Comparison of ENCODE assay signal across 21 cellular contexts in genomic region chr2:238654479-238654878, GRCh38.
DNase-seq lines count a peak whose midpoint lies in the region; TF ChIP-seq lines count a peak whose summit lies in the region.
"Had no signal": no experiment of that assay in that cellular context is flagged by ENCODE, and none has a peak within 500 bp of the region (broad histone marks: within the 10 kb centered on the region; RNA-seq: fewer than 3 reads in every experiment).

No MANE protein-coding gene starts in this region.

- TF ChIP-seq POLR2A in lower leg skin (IDR thresholded peaks at IDR 0.05): no peak

- H3K36me3 Mint-ChIP-seq in type B pancreatic cell: no peaks in the 10 kb centered on the region
- H3K36me3 Mint-ChIP-seq: CD8-positive, alpha-beta T cell had no signal

- TF ChIP-seq CTCF in lower leg skin (IDR thresholded peaks at IDR 0.05) (no peak), type B pancreatic cell (conservative IDR thresholded peaks at IDR 0.05) (no peak)

- peak; percentile 23 for DNase-seq in activated CD8-positive, alpha-beta memory T cell treated with anti-CD3 and anti-CD28 coated beads, Interleukin-2, amount 50 U/mL, for 48 hours
- no peak for DNase-seq in activated CD8-positive, alpha-beta memory T cell treated with anti-CD3 and anti-CD28 coated beads, Interleukin-2, amount 50 U/mL, for 4 hours
- peak; percentile 16 for DNase-seq in NCI-H226
- DNase-seq in lower leg skin (ENCODE audit: low spot score in 2 of 2): peak; percentile 13 to 78
- DNase-seq in type B pancreatic cell (ENCODE audit: extremely low spot score, unreplicated experiment): peak; percentile 55
- no peak for DNase-seq in NCI-H2029 (lab: John Stamatoyannopoulos, UW)
- no peak for DNase-seq in NOMO-1 treated with dmso at 0.1 percent for 144 hours (lab: John Stamatoyannopoulos, UW; ENCODE audit: unreplicated experiment)
- no peak for DNase-seq in activated naive CD4-positive, alpha-beta T cell treated with anti-CD3 and anti-CD28 coated beads, Interleukin-2, amount 50 U/mL, for 16 hours
- DNase-seq: AML-193; Caco-2; CD8-positive, alpha-beta T cell; MV-4-11; NCI-H1105; NCI-H1436 treated with DMSO at 0.1 percent for 48 hours; NCI-H2029 treated with DMSO at 0.1 percent for 48 hours; NCI-H526 treated with DMSO at 0.1 percent for 48 hours; Right ventricle myocardium superior; RPMI8226 had no signal

- H3K27me3 Mint-ChIP-seq in type B pancreatic cell: peaks cover 8% of the 10 kb centered on the region

- no peak overlapping the region for H3K4me3 ChIP-seq in lower leg skin (ENCODE audit: low read depth, poor library complexity, severe bottlenecking)
- H3K4me3 ChIP-seq: GM12878, K562, SJSA1 had no signal

- H3K4me1 Mint-ChIP-seq in type B pancreatic cell (ENCODE audit: unreplicated experiment): peaks cover 21% of the 10 kb centered on the region

- H3K27ac Mint-ChIP-seq in type B pancreatic cell: no peak overlapping the region
- H3K27ac Mint-ChIP-seq: CD8-positive, alpha-beta T cell had no signal

- intact Hi-C loops in lower leg skin (cut with DNase I; ENCODE audit: low total_unique reads): no loop called here

- H3K9me3 Mint-ChIP-seq in type B pancreatic cell: peaks cover 7% of the 10 kb centered on the region
- H3K9me3 Mint-ChIP-seq: CD8-positive, alpha-beta T cell had no signal

- 72 to 75% methylated on average over 5 of the region's 5 CpGs for WGBS in lower leg skin, 2 donors

- no peak overlapping the region for H3K4me3 Mint-ChIP-seq in type B pancreatic cell
- H3K4me3 Mint-ChIP-seq: CD8-positive, alpha-beta T cell had no signal

Comparison
In these comparisons a context has a peak if more than half of its experiments do, and no peak if none do; other contexts are left out.
1. DNase-seq: peak in activated CD8-positive, alpha-beta memory T cell treated with anti-CD3 and anti-CD28 coated beads, Interleukin-2, amount 50 U/mL, for 48 hours (single experiment), NCI-H226 (single experiment), lower leg skin (2 of 2) and type B pancreatic cell (single experiment); none in activated CD8-positive, alpha-beta memory T cell treated with anti-CD3 and anti-CD28 coated beads, Interleukin-2, amount 50 U/mL, for 4 hours (single experiment), NCI-H2029 (single experiment), NOMO-1 treated with dmso at 0.1 percent for 144 hours (single experiment) and activated naive CD4-positive, alpha-beta T cell treated with anti-CD3 and anti-CD28 coated beads, Interleukin-2, amount 50 U/mL, for 16 hours (single experiment).